In genomic region chr2:45267062-45267702, GRCh38 we compare ENCODE assay signal across 30 cellular contexts.
DNase-seq lines count a peak whose midpoint lies in the region; ATAC-seq and TF ChIP-seq lines count a peak whose summit lies in the region.
"Had no signal": no experiment of that assay in that cellular context is flagged by ENCODE, and none has a peak within 500 bp of the region (broad histone marks: within the 10 kb centered on the region; RNA-seq: fewer than 3 reads in every experiment).

No MANE protein-coding gene starts in this region.

- H3K4me3 Mint-ChIP-seq in osteocyte (ENCODE audit: unreplicated experiment) = no peak overlapping the region
- H3K4me3 Mint-ChIP-seq: activated naive CD8-positive, alpha-beta T cell treated with anti-CD3 and anti-CD28 coated beads, Interleukin-2, amount 50 U/mL, for 24 hours; dendritic cell treated with granulocyte-macrophage colony-stimulating factor and Interleukin-4, amounts not matched to agents 40 ng/mL and 50 ng/mL, for 4 days; neural crest cell; stimulated activated effector memory CD8-positive, alpha-beta T cell treated with anti-CD3 and anti-CD28 coated beads, Interleukin-12 subunit alpha, Interleukin-12 subunit beta, amount 100 ng/mL, for 72 hours had no signal

- H3K36me3 Mint-ChIP-seq in osteocyte (ENCODE audit: unreplicated experiment) = no peaks in the 10 kb centered on the region
- H3K36me3 Mint-ChIP-seq: stimulated activated effector memory CD8-positive, alpha-beta T cell treated with anti-CD3 and anti-CD28 coated beads, Interleukin-12 subunit alpha, Interleukin-12 subunit beta, amount 100 ng/mL, for 72 hours had no signal

- WGBS in hepatocyte (ENCODE audit: low lambda C conversion rate, missing lambda C conversion rate) = 88% methylated on average over 9 of the region's 9 CpGs

- H3K9me3 Mint-ChIP-seq in osteocyte (ENCODE audit: unreplicated experiment) = no peaks in the 10 kb centered on the region
- H3K9me3 Mint-ChIP-seq: activated naive CD8-positive, alpha-beta T cell treated with anti-CD3 and anti-CD28 coated beads, Interleukin-2, amount 50 U/mL, for 24 hours; dendritic cell treated with granulocyte-macrophage colony-stimulating factor and Interleukin-4, amounts not matched to agents 40 ng/mL and 50 ng/mL, for 4 days; neural crest cell had no signal

- no peak for TF ChIP-seq EP300 in Ishikawa (IDR thresholded peaks at IDR 0.05; ENCODE audit: borderline replicate concordance)

- no peaks in the 10 kb centered on the region for H3F3A ChIP-seq in PC-3 (ENCODE audit: low read length, unreplicated experiment)

- peaks cover 5% of the 10 kb centered on the region; the same call in 1 of the 2 replicates for H3K36me3 ChIP-seq in PC-3 (ENCODE audit: low read depth, low read length)
- no peaks in the 10 kb centered on the region for H3K36me3 ChIP-seq in hepatocyte (replicated peaks; ENCODE audit: insufficient read depth, low read depth)
- no peaks in the 10 kb centered on the region for H3K36me3 ChIP-seq in colonic mucosa
- H3K36me3 ChIP-seq: esophagus squamous epithelium, heart right ventricle, pancreas, upper lobe of left lung had no signal

- H3K27ac Mint-ChIP-seq in osteocyte (ENCODE audit: unreplicated experiment) = no peak overlapping the region
- H3K27ac Mint-ChIP-seq: activated naive CD8-positive, alpha-beta T cell treated with anti-CD3 and anti-CD28 coated beads, Interleukin-2, amount 50 U/mL, for 24 hours; dendritic cell treated with granulocyte-macrophage colony-stimulating factor and Interleukin-4, amounts not matched to agents 40 ng/mL and 50 ng/mL, for 4 days; stimulated activated effector memory CD8-positive, alpha-beta T cell treated with anti-CD3 and anti-CD28 coated beads, Interleukin-12 subunit alpha, Interleukin-12 subunit beta, amount 100 ng/mL, for 72 hours had no signal

- H3K4me3 ChIP-seq in PC-3 (ENCODE audit: low read length) (no peak overlapping the region), hepatocyte (no peak overlapping the region), colonic mucosa (no peak overlapping the region)
- H3K4me3 ChIP-seq: esophagus squamous epithelium, heart right ventricle, pancreas, upper lobe of left lung had no signal

- peaks cover 33% of the 10 kb centered on the region for H3K4me1 ChIP-seq in PC-3 (ENCODE audit: insufficient read depth, low read length)
- H3K4me1 ChIP-seq in hepatocyte (ENCODE audit: insufficient read depth) = peaks cover 19% of the 10 kb centered on the region
- H3K4me1 ChIP-seq in colonic mucosa = no peaks in the 10 kb centered on the region
- H3K4me1 ChIP-seq: esophagus squamous epithelium, foreskin keratinocyte, heart right ventricle, upper lobe of left lung had no signal

- H3K27ac ChIP-seq in PC-3 (ENCODE audit: low read length) = peak overlapping the region; percentile 26; the same call in 1 of the 2 replicates
- no peak overlapping the region for H3K27ac ChIP-seq in hepatocyte
- H3K27ac ChIP-seq in colonic mucosa = no peak overlapping the region
- H3K27ac ChIP-seq: esophagus squamous epithelium, foreskin keratinocyte, heart right ventricle, pancreas, upper lobe of left lung had no signal

- POLR2A ChIA-PET in PC-3 (lab: Charles Lee; ENCODE audit: unreplicated experiment) = interaction anchor here (0.9 kb wide), 1 partner anchor 141 kb away, joined by 22 read pairs; no protein-coding TSS in a partner anchor

- TF ChIP-seq CTCF in PC-3 (conservative IDR thresholded peaks at IDR 0.05; ENCODE audit: low read depth, low read length) (no peak), hepatocyte (IDR thresholded peaks at IDR 0.05; ENCODE audit: poor library complexity) (no peak), osteocyte (IDR thresholded peaks at IDR 0.05) (no peak), colonic mucosa (IDR thresholded peaks at IDR 0.05) (no peak)

- DNase-seq in PC-3 = peak; percentile 51
- peak; percentile 34 for DNase-seq in hepatocyte (ENCODE audit: low spot score)
- peak; percentile 40 for DNase-seq in osteocyte (ENCODE audit: extremely low spot score, unreplicated experiment)
- no peak for DNase-seq in colonic mucosa
- DNase-seq: activated CD4-positive, alpha-beta T cell treated with anti-CD3 and anti-CD28 coated beads, Interleukin-2, amount 50 U/mL, for 4 hours; activated naive CD4-positive, alpha-beta T cell; activated naive CD8-positive, alpha-beta T cell treated with anti-CD3 and anti-CD28 coated beads, Interleukin-2, amount 50 U/mL, for 24 hours; activated T-cell treated with anti-CD3 and anti-CD28 coated beads, Interleukin-2, amount 50 U/mL, for 48 hours; C1 segment of cervical spinal cord; caudate nucleus; COR-L47; esophagus squamous epithelium; foreskin keratinocyte; heart right ventricle; KBM-7; NCI-H1105; NCI-H187 treated with DMSO at 0.1 percent for 48 hours; NCI-H2171 treated with DMSO at 0.1 percent for 48 hours; OCI-M1; pancreas; SK-N-SH; upper lobe of left lung had no signal

- no TSS peak for BruUV-seq in PC-3 (replicated peaks; lab: Mats Ljungman, UMichigan)

- CTCF ChIA-PET in PC-3 (lab: Charles Lee) = no interaction called here

- H2AFZ ChIP-seq in PC-3 (ENCODE audit: low read length) (no peak overlapping the region), hepatocyte (no peak overlapping the region)

- H4K20me1 ChIP-seq in PC-3 (ENCODE audit: low read length) = no peaks in the 10 kb centered on the region
- H4K20me1 ChIP-seq in hepatocyte (ENCODE audit: insufficient read depth, poor library complexity, severe bottlenecking) = no peaks in the 10 kb centered on the region

- peaks cover 35% of the 10 kb centered on the region for H3K4me1 Mint-ChIP-seq in osteocyte (ENCODE audit: unreplicated experiment)
- H3K4me1 Mint-ChIP-seq: stimulated activated effector memory CD8-positive, alpha-beta T cell treated with anti-CD3 and anti-CD28 coated beads, Interleukin-12 subunit alpha, Interleukin-12 subunit beta, amount 100 ng/mL, for 72 hours had no signal

- H3K4me2 ChIP-seq in PC-3 (ENCODE audit: low read length) (no peak overlapping the region), hepatocyte (no peak overlapping the region)
- H3K4me2 ChIP-seq: SK-N-SH had no signal

- intact Hi-C loops in PC-3 (cut with micrococcal nuclease) (no loop called here), colonic mucosa (cut with DNase I) (no loop called here)

- H3K9me2 ChIP-seq in PC-3 (replicated peaks; ENCODE audit: low read length) (no peaks in the 10 kb centered on the region), hepatocyte (replicated peaks; ENCODE audit: insufficient read depth) (no peaks in the 10 kb centered on the region)
- H3K9me2 ChIP-seq: SK-N-SH had no signal

- ATAC-seq in PC-3 (no peak), GM19035 (IDR thresholded peaks at IDR 0.05; ENCODE audit: unreplicated experiment) (no peak), HG02870 (IDR thresholded peaks at IDR 0.05; ENCODE audit: unreplicated experiment) (no peak)
- ATAC-seq: activated CD4-positive, CD25-positive, alpha-beta regulatory T cell treated with anti-CD3 and anti-CD28 coated beads, Interleukin-2, amount 50 U/mL, for 24 hours; activated naive CD8-positive, alpha-beta T cell treated with anti-CD3 and anti-CD28 coated beads, Interleukin-2, amount 50 U/mL, for 24 hours; foreskin keratinocyte; HCT116; heart right ventricle; stimulated activated effector memory CD8-positive, alpha-beta T cell treated with anti-CD3 and anti-CD28 coated beads, Interleukin-12 subunit alpha, Interleukin-12 subunit beta, amount 100 ng/mL, for 72 hours had no signal

- no peak overlapping the region for H3K9ac ChIP-seq in PC-3 (ENCODE audit: low read length)
- no peak overlapping the region for H3K9ac ChIP-seq in colonic mucosa (ENCODE audit: low read depth in 2 of 2, low read length in 2 of 2)
- H3K9ac ChIP-seq: SK-N-SH had no signal

- H3K9me3 ChIP-seq in PC-3 (ENCODE audit: low read length) = no peaks in the 10 kb centered on the region
- no peaks in the 10 kb centered on the region for H3K9me3 ChIP-seq in hepatocyte (ENCODE audit: low read depth)
- no peaks in the 10 kb centered on the region for H3K9me3 ChIP-seq in colonic mucosa
- H3K9me3 ChIP-seq: esophagus squamous epithelium, heart right ventricle, pancreas, SK-N-SH, upper lobe of left lung had no signal

- no peaks in the 10 kb centered on the region for H3K27me3 Mint-ChIP-seq in osteocyte (ENCODE audit: unreplicated experiment)

- H3K27me3 ChIP-seq in PC-3 (ENCODE audit: low read length) (no peaks in the 10 kb centered on the region), hepatocyte (peaks cover 19% of the 10 kb centered on the region), colonic mucosa (no peaks in the 10 kb centered on the region)
- H3K27me3 ChIP-seq: pancreas, upper lobe of left lung had no signal

- TF ChIP-seq RAD21 in Ishikawa (IDR thresholded peaks at IDR 0.05; ENCODE audit: low read depth) = no peak

- H3K79me2 ChIP-seq in PC-3 (ENCODE audit: low read length) (no peaks in the 10 kb centered on the region), hepatocyte (no peaks in the 10 kb centered on the region)

TF ChIP-seq in Ishikawa, 13 proteins besides CTCF, POLR2A, EP300 and RAD21:
- TF ChIP-seq MAX (IDR thresholded peaks at IDR 0.05) = no peak
- TF ChIP-seq, protein P1, sequence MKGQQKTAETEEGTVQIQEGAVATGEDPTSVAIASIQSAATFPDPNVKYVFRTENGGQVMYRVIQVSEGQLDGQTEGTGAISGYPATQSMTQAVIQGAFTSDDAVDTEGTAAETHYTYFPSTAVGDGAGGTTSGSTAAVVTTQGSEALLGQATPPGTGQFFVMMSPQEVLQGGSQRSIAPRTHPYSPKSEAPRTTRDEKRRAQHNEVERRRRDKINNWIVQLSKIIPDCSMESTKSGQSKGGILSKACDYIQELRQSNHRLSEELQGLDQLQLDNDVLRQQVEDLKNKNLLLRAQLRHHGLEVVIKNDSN (IDR thresholded peaks at IDR 0.05) = peak; percentile 54; the same call in 1 of the 2 replicates
TF ChIP-seq in Ishikawa: peak in this region for 1.
